8 cellular contexts compared by ENCODE assay signal in genomic region chr22:21000987-21001600, GRCh38. TPM values are rescaled to one million over a fixed set of nuclear protein-coding genes. Genes with fewer than 3 reads are reported as not detected.
DNase-seq lines count a peak whose midpoint lies in the region; ATAC-seq and TF ChIP-seq lines count a peak whose summit lies in the region.

No MANE protein-coding gene starts in this region.

- peak overlapping the region; percentile 97 for H3K9ac ChIP-seq in smooth muscle cell (ENCODE audit: low read depth)

- peak overlapping the region; percentile 91 for H3K4me3 Mint-ChIP-seq in GM23338
- H3K4me3 Mint-ChIP-seq in activated CD4-positive, alpha-beta memory T cell treated with anti-CD3 and anti-CD28 coated beads for 36 hours: peak overlapping the region; percentile 94

- no peak for ATAC-seq in GM23338
- peak; percentile 19 for ATAC-seq in left ventricle myocardium superior
- ATAC-seq in HG03439 (IDR thresholded peaks at IDR 0.05; ENCODE audit: unreplicated experiment): no peak

- CTCF ChIA-PET in activated CD4-positive, alpha-beta memory T cell treated with anti-CD3 and anti-CD28 coated beads for 36 hours (lab: Charles Lee): interaction anchor here (0.7 kb wide), 1 partner anchor 42 kb away, joined by 3 read pairs; no protein-coding TSS in a partner anchor

- DNase-seq in AG10803 (ENCODE audit: low read depth) (no peak), GM23338 (ENCODE audit: low spot score) (no peak), left ventricle myocardium superior (no peak), smooth muscle cell (lab: John Stamatoyannopoulos, UW; ENCODE audit: unreplicated experiment) (no peak), NOMO-1 treated with dmso at 0.1 percent for 144 hours (lab: John Stamatoyannopoulos, UW; ENCODE audit: unreplicated experiment) (no peak), ACHN (no peak)
- peak; percentile 29 for DNase-seq in activated CD4-positive, alpha-beta memory T cell treated with anti-CD3 and anti-CD28 coated beads for 36 hours

- H3K36me3 ChIP-seq in GM23338 (ENCODE audit: insufficient read depth) (no peaks in the 10 kb centered on the region), smooth muscle cell (ENCODE audit: low read depth) (no peaks in the 10 kb centered on the region)

- H3K9me3 Mint-ChIP-seq in GM23338: no peaks in the 10 kb centered on the region
- no peaks in the 10 kb centered on the region for H3K9me3 Mint-ChIP-seq in activated CD4-positive, alpha-beta memory T cell treated with anti-CD3 and anti-CD28 coated beads for 36 hours

- H3K9me3 ChIP-seq in smooth muscle cell (replicated peaks; ENCODE audit: low read depth): no peaks in the 10 kb centered on the region

- H3K4me1 Mint-ChIP-seq in GM23338: peaks cover 8% of the 10 kb centered on the region; the same call in 2 of the 3 replicates
- H3K4me1 Mint-ChIP-seq in activated CD4-positive, alpha-beta memory T cell treated with anti-CD3 and anti-CD28 coated beads for 36 hours (ENCODE audit: low read depth): peaks cover 21% of the 10 kb centered on the region

- 28% methylated on average over 26 of the region's 26 CpGs for WGBS in smooth muscle cell (ENCODE audit: low lambda C conversion rate)

- H4K20me1 ChIP-seq in GM23338 (replicated peaks; ENCODE audit: insufficient read depth) (no peaks in the 10 kb centered on the region), smooth muscle cell (ENCODE audit: low read depth) (no peaks in the 10 kb centered on the region)

- no peaks in the 10 kb centered on the region for H3K9me2 ChIP-seq in GM23338 (ENCODE audit: insufficient read depth)

- peaks cover 19% of the 10 kb centered on the region; the same call in 1 of the 3 replicates for H3K36me3 Mint-ChIP-seq in GM23338 (ENCODE audit: low read depth)
- peaks cover 10% of the 10 kb centered on the region for H3K36me3 Mint-ChIP-seq in activated CD4-positive, alpha-beta memory T cell treated with anti-CD3 and anti-CD28 coated beads for 36 hours

- H3K27me3 ChIP-seq in GM23338 (ENCODE audit: insufficient read depth) (no peaks in the 10 kb centered on the region), smooth muscle cell (ENCODE audit: low read depth) (no peaks in the 10 kb centered on the region)

- in situ Hi-C loops in ACHN (cut with HindIII; ENCODE audit: low pct_ligation_motif_present, low pct_unique_long_range_greater_than_20kb, low sequenced_read_pairs): no loop called here

- POLR2A ChIA-PET in activated CD4-positive, alpha-beta memory T cell treated with anti-CD3 and anti-CD28 coated beads for 36 hours (lab: Charles Lee): interaction anchor here (0.6 to 1.1 kb wide), 4 partner anchors 10 to 21 kb away, joined by 3 to 7 read pairs (median 3); partner anchors contain the start of gene LZTR1

- peak overlapping the region; percentile 96; the same call in 1 of the 2 replicates for H3K27ac ChIP-seq in GM23338 (ENCODE audit: low read depth)
- H3K27ac ChIP-seq in smooth muscle cell (ENCODE audit: low read depth): peak overlapping the region; percentile 98

- H3K4me3 ChIP-seq in AG10803 (ENCODE audit: low read length): peak overlapping the region; percentile 91
- peak overlapping the region; percentile 87 for H3K4me3 ChIP-seq in GM23338
- peak overlapping the region; percentile 88 for H3K4me3 ChIP-seq in smooth muscle cell

- no peak for TF ChIP-seq CTCF in AG10803 (conservative IDR thresholded peaks at IDR 0.05; ENCODE audit: low read length)
- no peak for TF ChIP-seq CTCF in GM23338 (conservative IDR thresholded peaks at IDR 0.05; ENCODE audit: low read depth in 2 of 2)
- TF ChIP-seq CTCF in smooth muscle cell (IDR thresholded peaks at IDR 0.05; ENCODE audit: borderline replicate concordance, insufficient read depth, poor library complexity, severe bottlenecking): no peak

- peaks cover 9% of the 10 kb centered on the region for H3K4me1 ChIP-seq in GM23338 (ENCODE audit: insufficient read depth)
- peaks cover 13% of the 10 kb centered on the region for H3K4me1 ChIP-seq in smooth muscle cell (ENCODE audit: low read depth)

- H3K79me2 ChIP-seq in GM23338 (replicated peaks; ENCODE audit: insufficient read depth): 0 out of 2 replicates have a peak, but pooled peaks cover 4% of the 10 kb centered on the region
- H3K79me2 ChIP-seq in smooth muscle cell (ENCODE audit: low read depth): peaks cover 9% of the 10 kb centered on the region

- H2AFZ ChIP-seq in GM23338: peak overlapping the region; percentile 78
- H2AFZ ChIP-seq in smooth muscle cell (ENCODE audit: low read depth): peak overlapping the region; percentile 81

- peak overlapping the region; percentile 96 for H3K4me2 ChIP-seq in GM23338
- H3K4me2 ChIP-seq in smooth muscle cell: peak overlapping the region; percentile 97

- intact Hi-C loops in activated CD4-positive, alpha-beta memory T cell treated with anti-CD3 and anti-CD28 coated beads for 36 hours (cut with micrococcal nuclease): loop anchor here (5.0 kb wide), 1 partner anchor 581 kb away; no protein-coding TSS in a partner anchor
- intact Hi-C loops in left ventricle myocardium superior (cut with micrococcal nuclease): no loop called here

- peak overlapping the region; percentile 95 for H3K27ac Mint-ChIP-seq in GM23338
- H3K27ac Mint-ChIP-seq in activated CD4-positive, alpha-beta memory T cell treated with anti-CD3 and anti-CD28 coated beads for 36 hours: peak overlapping the region; percentile 97

- H3K27me3 Mint-ChIP-seq in GM23338 (ENCODE audit: insufficient read depth, low read depth, poor library complexity): peaks cover 10% of the 10 kb centered on the region
- H3K27me3 Mint-ChIP-seq in activated CD4-positive, alpha-beta memory T cell treated with anti-CD3 and anti-CD28 coated beads for 36 hours: no peaks in the 10 kb centered on the region

- H3F3A ChIP-seq in GM23338 (replicated peaks; ENCODE audit: low read depth): peaks cover 10% of the 10 kb centered on the region; the same call in 1 of the 2 replicates
- peaks cover 6% of the 10 kb centered on the region for H3F3A ChIP-seq in smooth muscle cell (ENCODE audit: low read depth)

RNA-seq across cellular contexts. Expression of gene THAP7, which starts 0.8 kb away (rescaled TPM):
- total RNA-seq in GM23338 (2014; rRNA removed; shearing (Covaris generic)): 25.9 and 38.8 TPM in 2 replicates
- polyA plus RNA-seq in GM23338 (2016; fragmentation: Nextera tagmentation; extraction: Ambion mirVana): 20.4 and 21.8 TPM in 2 replicates
- total RNA-seq in activated CD4-positive, alpha-beta memory T cell treated with anti-CD3 and anti-CD28 coated beads for 36 hours: 10 to 100 TPM; 22.1 to 26.8 TPM
- 18.0 TPM for total RNA-seq in left ventricle myocardium superior
- total RNA-seq in smooth muscle cell: 16.6 and 28.0 TPM in 2 replicates
- 26.8 and 38.6 TPM in 2 replicates for polyA plus RNA-seq in smooth muscle cell

RNA-seq across cellular contexts. Expression of gene P2RX6, which starts 13.9 kb away (rescaled TPM):
- total RNA-seq in GM23338 (2014; rRNA removed; shearing (Covaris generic)): not detected in 2 replicates
- polyA plus RNA-seq in GM23338 (2016; fragmentation: Nextera tagmentation; extraction: Ambion mirVana) (not detected in 2 replicates), smooth muscle cell (0.89 and 1.2 TPM in 2 replicates)
- total RNA-seq in activated CD4-positive, alpha-beta memory T cell treated with anti-CD3 and anti-CD28 coated beads for 36 hours: not detected
- total RNA-seq in left ventricle myocardium superior (1.8 TPM), smooth muscle cell (0.13 and 0.45 TPM in 2 replicates)

RNA-seq across cellular contexts. Expression of gene LZTR1, which starts 19.0 kb away (rescaled TPM):
- 39.9 and 41.1 TPM in 2 replicates for total RNA-seq in GM23338 (2014; rRNA removed; shearing (Covaris generic))
- polyA plus RNA-seq in GM23338 (2016; fragmentation: Nextera tagmentation; extraction: Ambion mirVana): 7.7 and 9.2 TPM in 2 replicates
- 10 to 100 TPM; 39.3 to 43.4 TPM for total RNA-seq in activated CD4-positive, alpha-beta memory T cell treated with anti-CD3 and anti-CD28 coated beads for 36 hours
- 24.4 TPM for total RNA-seq in left ventricle myocardium superior
- total RNA-seq in smooth muscle cell: 28.1 and 34.2 TPM in 2 replicates
- 43.9 and 49.7 TPM in 2 replicates for polyA plus RNA-seq in smooth muscle cell

RNA-seq across cellular contexts. Expression of gene SLC7A4, which starts 31.3 kb away (rescaled TPM):
- total RNA-seq in GM23338 (2014; rRNA removed; shearing (Covaris generic)): 0.07 and 0.16 TPM in 2 replicates
- polyA plus RNA-seq in GM23338 (2016; fragmentation: Nextera tagmentation; extraction: Ambion mirVana) (0.09 and 0.44 TPM in 2 replicates), smooth muscle cell (0.30 and 1.7 TPM in 2 replicates)
- not detected for total RNA-seq in activated CD4-positive, alpha-beta memory T cell treated with anti-CD3 and anti-CD28 coated beads for 36 hours
- total RNA-seq in left ventricle myocardium superior (0.30 TPM), smooth muscle cell (0.09 and 1.5 TPM in 2 replicates)

RNA-seq across cellular contexts. Expression of gene AIFM3, which starts 34.0 kb away (rescaled TPM):
- 0.45 and 1.7 TPM in 2 replicates for total RNA-seq in GM23338 (2014; rRNA removed; shearing (Covaris generic))
- polyA plus RNA-seq in GM23338 (2016; fragmentation: Nextera tagmentation; extraction: Ambion mirVana) (1.4 and 1.5 TPM in 2 replicates), smooth muscle cell (0.13 TPM in 1 of 2 replicates, not detected in the other)
- total RNA-seq in activated CD4-positive, alpha-beta memory T cell treated with anti-CD3 and anti-CD28 coated beads for 36 hours: not detected
- total RNA-seq in left ventricle myocardium superior (0.52 TPM), smooth muscle cell (0.85 and 0.94 TPM in 2 replicates)
